Comparison of ENCODE assay signal across 15 cellular contexts in the genomic region with DNA sequence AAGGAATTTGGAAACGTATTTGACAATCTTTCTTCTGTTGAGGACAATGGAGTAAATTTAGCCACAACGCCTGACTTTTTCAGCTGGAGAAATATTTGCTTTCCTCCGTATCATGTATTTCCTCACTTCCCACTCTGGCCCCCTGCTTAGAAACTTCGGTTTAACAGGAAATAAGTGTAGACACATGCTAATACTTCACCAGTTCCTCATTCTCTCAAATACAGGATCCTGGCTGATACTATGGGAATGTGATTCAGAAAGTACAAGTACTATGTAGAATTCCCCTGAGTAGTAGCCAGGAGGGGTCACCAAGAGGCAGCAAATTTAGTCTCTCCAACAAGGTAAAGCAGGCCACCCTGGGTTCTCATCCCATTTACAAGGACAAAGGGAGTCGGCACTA. TPM values are rescaled to one million over a fixed set of nuclear protein-coding genes. Genes with fewer than 3 reads are reported as not detected.
A peak's percentile ranks its signal among the peaks of the same experiment; 100 is the strongest.
DNase-seq lines count a peak whose midpoint lies in the region; ATAC-seq and TF ChIP-seq lines count a peak whose summit lies in the region.
"Had no signal": no experiment of that assay in that cellular context is flagged by ENCODE, and none has a peak within 500 bp of the region (broad histone marks: within the 10 kb centered on the region; RNA-seq: fewer than 3 reads in every experiment).

No MANE protein-coding gene starts in this region.

- peaks cover 14% of the 10 kb centered on the region for H3K36me3 Mint-ChIP-seq in osteocyte (ENCODE audit: unreplicated experiment)

- no peak overlapping the region for H3K4me3 ChIP-seq in gastroesophageal sphincter

- peak overlapping the region; percentile 80 for H3K27ac Mint-ChIP-seq in osteocyte (ENCODE audit: unreplicated experiment)
- H3K27ac Mint-ChIP-seq: activated B cell treated with CpG ODN at 0.5 μM for 24 hours; activated naive CD8-positive, alpha-beta T cell treated with anti-CD3 and anti-CD28 coated beads, Interleukin-2, amount 10 ng/mL, durations not matched to agents 7 days and 5 days; nephron had no signal

- H3K27ac ChIP-seq in gastroesophageal sphincter, result no peak overlapping the region
- H3K27ac ChIP-seq: C4-2B had no signal

- intact Hi-C loops in left colon (cut with DNase I, micrococcal nuclease), result no loop called here

- ATAC-seq in gastroesophageal sphincter (peak; percentile 45), left colon (no peak)

- H3K4me1 ChIP-seq in gastroesophageal sphincter, result peaks cover 0 to 5% (median 0%) of the 10 kb centered on the region in 3 donors

- H3K27me3 ChIP-seq in gastroesophageal sphincter, result no peaks in the 10 kb centered on the region

- no peak for TF ChIP-seq EP300 in gastroesophageal sphincter (IDR thresholded peaks at IDR 0.05)

- DNase-seq in HT1080 (ENCODE audit: low read depth) (peak; percentile 3), SKM-1 treated with dmso at 0.1 percent for 144 hours (lab: John Stamatoyannopoulos, UW; ENCODE audit: unreplicated experiment) (peak; percentile 47), osteocyte (ENCODE audit: extremely low spot score, unreplicated experiment) (no peak), SHP77 treated with DMSO at 0.1 percent for 48 hours (lab: John Stamatoyannopoulos, UW) (no peak), NCI-H2196 (lab: John Stamatoyannopoulos, UW; ENCODE audit: unreplicated experiment) (no peak), left colon (no peak)
- DNase-seq in activated T-cell treated with anti-CD3 and anti-CD28 coated beads, Interleukin-2, amount 50 U/mL, for 1 hour, result no peak
- DNase-seq: activated B cell treated with CpG ODN at 0.5 μM for 24 hours; activated CD8-positive, alpha-beta memory T cell treated with anti-CD3 and anti-CD28 coated beads, Interleukin-2, amount 50 U/mL, for 4 hours; activated naive CD8-positive, alpha-beta T cell treated with anti-CD3 and anti-CD28 coated beads, Interleukin-2, amount 10 ng/mL, durations not matched to agents 7 days and 5 days; kidney; NCI-H524 treated with DMSO at 0.1 percent for 48 hours had no signal

- no peak for TF ChIP-seq POLR2A in gastroesophageal sphincter (IDR thresholded peaks at IDR 0.05)

- H3K27me3 Mint-ChIP-seq in osteocyte (ENCODE audit: unreplicated experiment), result no peaks in the 10 kb centered on the region
- H3K27me3 Mint-ChIP-seq: activated B cell treated with CpG ODN at 0.5 μM for 24 hours; activated naive CD8-positive, alpha-beta T cell treated with anti-CD3 and anti-CD28 coated beads, Interleukin-2, amount 10 ng/mL, durations not matched to agents 7 days and 5 days had no signal

- TF ChIP-seq CTCF in gastroesophageal sphincter (IDR thresholded peaks at IDR 0.05) (no peak), osteocyte (IDR thresholded peaks at IDR 0.05) (peak; percentile 18)

- H3K36me3 ChIP-seq in gastroesophageal sphincter, result no peaks in the 10 kb centered on the region

- peaks cover 8% of the 10 kb centered on the region for H3K9me3 Mint-ChIP-seq in osteocyte (ENCODE audit: unreplicated experiment)
- H3K9me3 Mint-ChIP-seq: activated B cell treated with CpG ODN at 0.5 μM for 24 hours, nephron had no signal

- peaks cover 29% of the 10 kb centered on the region for H3K4me1 Mint-ChIP-seq in osteocyte (ENCODE audit: unreplicated experiment)
- H3K4me1 Mint-ChIP-seq: activated B cell treated with CpG ODN at 0.5 μM for 24 hours; activated naive CD8-positive, alpha-beta T cell treated with anti-CD3 and anti-CD28 coated beads, Interleukin-2, amount 10 ng/mL, durations not matched to agents 7 days and 5 days had no signal

- H3K4me3 Mint-ChIP-seq in osteocyte (ENCODE audit: unreplicated experiment), result no peak overlapping the region
- H3K4me3 Mint-ChIP-seq: activated B cell treated with CpG ODN at 0.5 μM for 24 hours; activated naive CD8-positive, alpha-beta T cell treated with anti-CD3 and anti-CD28 coated beads, Interleukin-2, amount 10 ng/mL, durations not matched to agents 7 days and 5 days; nephron had no signal

- no peaks in the 10 kb centered on the region for H3K9me3 ChIP-seq in gastroesophageal sphincter

- 60 to 64% methylated on average over 4 to 5 of the region's 5 CpGs for WGBS in gastroesophageal sphincter (ENCODE audit: low coverage in 1 of 2), 2 donors

RNA-seq across cellular contexts. Expression of gene FAR2, which starts 58.0 kb away (rescaled TPM):
- total RNA-seq in HT1080 (2014; rRNA removed; shearing (Covaris generic)), result 10.1 and 12.4 TPM in 2 replicates
- 18.1 and 19.1 TPM in 2 replicates for polyA plus RNA-seq in HT1080 (2015; cell fraction: cytosol; rRNA removed)
- 34.9 and 38.3 TPM in 2 replicates for polyA plus RNA-seq in HT1080 (2015; cell fraction: nucleus; rRNA removed)
- total RNA-seq in gastroesophageal sphincter (10 to 100 TPM in 2 of 4 donors, 1 to 10 TPM in 2; 8.8 to 15.8 (median 11.9) TPM), osteocyte (34.4 and 37.1 TPM in 2 replicates), left colon (10 to 100 TPM; 72.8 to 73.2 TPM)
- total RNA-seq: activated B cell treated with CpG ODN at 0.5 μM for 24 hours had no signal

Comparison
In these comparisons a context has a peak if more than half of its experiments do, and no peak if none do; other contexts are left out.
1. DNase-seq: peak in HT1080 (single experiment) and SKM-1 treated with dmso at 0.1 percent for 144 hours (single experiment); none in osteocyte (single experiment), SHP77 treated with DMSO at 0.1 percent for 48 hours (single experiment), NCI-H2196 (single experiment), left colon (0 of 2) and activated T-cell treated with anti-CD3 and anti-CD28 coated beads, Interleukin-2, amount 50 U/mL, for 1 hour (single experiment).